ENCODE assay signal across 13 cellular contexts in the genomic region with DNA sequence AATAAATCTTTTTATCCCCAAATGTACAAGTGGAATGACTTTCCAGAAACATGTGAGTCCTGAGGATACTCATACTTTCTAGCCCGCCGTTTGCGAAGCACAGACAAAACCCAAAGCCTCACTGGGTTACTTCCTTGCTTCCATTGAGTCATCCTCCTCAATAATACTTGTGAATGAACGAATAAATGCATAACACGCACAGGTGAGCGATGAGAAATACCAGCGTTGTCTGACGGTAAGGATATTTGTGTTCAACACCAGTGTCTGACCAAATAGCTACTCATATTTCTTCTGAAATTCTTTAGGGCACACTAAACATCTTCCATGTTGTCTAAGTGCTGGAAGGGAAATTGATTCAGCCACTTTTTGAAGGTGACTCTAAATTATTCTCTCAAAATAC. TPM values are rescaled to one million over a fixed set of nuclear protein-coding genes. Genes with fewer than 3 reads are reported as not detected.
DNase-seq lines count a peak whose midpoint lies in the region; ATAC-seq and TF ChIP-seq lines count a peak whose summit lies in the region.
"Had no signal": no experiment of that assay in that cellular context is flagged by ENCODE, and none has a peak within 500 bp of the region (broad histone marks: within the 10 kb centered on the region; RNA-seq: fewer than 3 reads in every experiment).

No MANE protein-coding gene starts in this region.

- H3K4me1 ChIP-seq in foreskin keratinocyte (peaks cover 10% of the 10 kb centered on the region), SJCRH30 (peaks cover 36% of the 10 kb centered on the region)
- H3K4me1 ChIP-seq: upper lobe of left lung had no signal

- H3K4me1 Mint-ChIP-seq in stimulated activated naive CD8-positive, alpha-beta T cell treated with anti-CD3 and anti-CD28 coated beads, Interleukin-15, Interleukin-2, amounts not matched to agents 100 ng/mL and 50 ng/mL, for 24 hours (ENCODE audit: low read depth) = peaks cover 32% of the 10 kb centered on the region
- peaks cover 18% of the 10 kb centered on the region for H3K4me1 Mint-ChIP-seq in activated CD4-positive, alpha-beta memory T cell treated with anti-CD3 and anti-CD28 coated beads for 36 hours (ENCODE audit: low read depth)

- H3K36me3 ChIP-seq in SJCRH30 = no peaks in the 10 kb centered on the region
- H3K36me3 ChIP-seq: cardiac muscle cell, upper lobe of left lung had no signal

- no peak for DNase-seq in stimulated activated naive CD8-positive, alpha-beta T cell treated with anti-CD3 and anti-CD28 coated beads, Interleukin-15, Interleukin-2, amounts not matched to agents 100 U/mL and 50 U/mL, for 24 hours
- no peak for DNase-seq in activated CD4-positive, alpha-beta memory T cell treated with anti-CD3 and anti-CD28 coated beads for 36 hours
- no peak for DNase-seq in foreskin keratinocyte
- DNase-seq in CD1c-positive myeloid dendritic cell (ENCODE audit: extremely low spot score) = no peak
- DNase-seq in activated CD4-positive, CD25-positive, alpha-beta regulatory T cell (lab: John Stamatoyannopoulos, UW) = no peak
- DNase-seq in SJCRH30 = no peak
- DNase-seq: DMS53, foreskin fibroblast, NCI-H1092 had no signal

- peak overlapping the region; percentile 78 for H3K27ac Mint-ChIP-seq in stimulated activated naive CD8-positive, alpha-beta T cell treated with anti-CD3 and anti-CD28 coated beads, Interleukin-15, Interleukin-2, amounts not matched to agents 100 ng/mL and 50 ng/mL, for 24 hours
- peak overlapping the region; percentile 81 for H3K27ac Mint-ChIP-seq in activated CD4-positive, alpha-beta memory T cell treated with anti-CD3 and anti-CD28 coated beads for 36 hours

- no peaks in the 10 kb centered on the region for H3K36me3 Mint-ChIP-seq in stimulated activated naive CD8-positive, alpha-beta T cell treated with anti-CD3 and anti-CD28 coated beads, Interleukin-15, Interleukin-2, amounts not matched to agents 100 ng/mL and 50 ng/mL, for 24 hours (ENCODE audit: low read depth)
- H3K36me3 Mint-ChIP-seq in activated CD4-positive, alpha-beta memory T cell treated with anti-CD3 and anti-CD28 coated beads for 36 hours = no peaks in the 10 kb centered on the region

- H3K9me3 Mint-ChIP-seq in stimulated activated naive CD8-positive, alpha-beta T cell treated with anti-CD3 and anti-CD28 coated beads, Interleukin-15, Interleukin-2, amounts not matched to agents 100 ng/mL and 50 ng/mL, for 24 hours = no peaks in the 10 kb centered on the region
- H3K9me3 Mint-ChIP-seq in activated CD4-positive, alpha-beta memory T cell treated with anti-CD3 and anti-CD28 coated beads for 36 hours = no peaks in the 10 kb centered on the region

- no peak overlapping the region for H3K4me3 ChIP-seq in SJCRH30
- H3K4me3 ChIP-seq: cardiac muscle cell had no signal

- intact Hi-C loops in activated CD4-positive, alpha-beta memory T cell treated with anti-CD3 and anti-CD28 coated beads for 36 hours (cut with micrococcal nuclease) = loop anchor here (1.0 to 10.0 kb wide), 4 partner anchors 10 to 438 kb away; partner anchors contain the start of gene CCNG2

- H3K27me3 Mint-ChIP-seq in stimulated activated naive CD8-positive, alpha-beta T cell treated with anti-CD3 and anti-CD28 coated beads, Interleukin-15, Interleukin-2, amounts not matched to agents 100 ng/mL and 50 ng/mL, for 24 hours = no peaks in the 10 kb centered on the region
- peaks cover 3% of the 10 kb centered on the region for H3K27me3 Mint-ChIP-seq in activated CD4-positive, alpha-beta memory T cell treated with anti-CD3 and anti-CD28 coated beads for 36 hours

- POLR2A ChIA-PET in activated CD4-positive, alpha-beta memory T cell treated with anti-CD3 and anti-CD28 coated beads for 36 hours (lab: Charles Lee) = interaction anchor here (0.9 to 1.9 kb wide), 2 partner anchors 29 to 35 kb away, joined by 3 to 8 read pairs; no protein-coding TSS in a partner anchor

- no peak overlapping the region for H3K27ac ChIP-seq in foreskin keratinocyte
- H3K27ac ChIP-seq in SJCRH30 = no peak overlapping the region
- H3K27ac ChIP-seq: cardiac muscle cell had no signal

- H3K9me3 ChIP-seq in SJCRH30 (replicated peaks) = no peaks in the 10 kb centered on the region
- H3K9me3 ChIP-seq: upper lobe of left lung had no signal

- H3K27me3 ChIP-seq in foreskin keratinocyte (no peaks in the 10 kb centered on the region), SJCRH30 (no peaks in the 10 kb centered on the region)
- H3K27me3 ChIP-seq: upper lobe of left lung had no signal

- no peak for TF ChIP-seq CTCF in foreskin keratinocyte (conservative IDR thresholded peaks at IDR 0.05)

- CTCF ChIA-PET in activated CD4-positive, alpha-beta memory T cell treated with anti-CD3 and anti-CD28 coated beads for 36 hours (lab: Charles Lee) = interaction anchor here (0.6 to 3.1 kb wide), 4 partner anchors 10 to 146 kb away, joined by 3 to 49 read pairs (median 10); no protein-coding TSS in a partner anchor

- ATAC-seq in stimulated activated naive CD8-positive, alpha-beta T cell treated with anti-CD3 and anti-CD28 coated beads, Interleukin-15, Interleukin-2, amounts not matched to agents 100 U/mL and 50 U/mL, for 24 hours = no peak
- ATAC-seq in foreskin keratinocyte (peak; percentile 30), GM18873 (IDR thresholded peaks at IDR 0.05; ENCODE audit: low FRiP score, unreplicated experiment) (no peak)

- H3K4me3 Mint-ChIP-seq in stimulated activated naive CD8-positive, alpha-beta T cell treated with anti-CD3 and anti-CD28 coated beads, Interleukin-15, Interleukin-2, amounts not matched to agents 100 ng/mL and 50 ng/mL, for 24 hours = peak overlapping the region; percentile 83
- H3K4me3 Mint-ChIP-seq in activated CD4-positive, alpha-beta memory T cell treated with anti-CD3 and anti-CD28 coated beads for 36 hours = peak overlapping the region; percentile 82

RNA-seq across cellular contexts. Expression of gene CCNG2, which starts 36.0 kb away (rescaled TPM):
- total RNA-seq in activated CD4-positive, alpha-beta memory T cell treated with anti-CD3 and anti-CD28 coated beads for 36 hours = 10 to 100 TPM; 23.9 to 25.1 TPM
- total RNA-seq in foreskin keratinocyte = 26.9 and 34.0 TPM in 2 replicates
- 8.5 and 13.9 TPM in 2 replicates for polyA plus RNA-seq in foreskin keratinocyte
- total RNA-seq in SJCRH30 (2014; rRNA removed; shearing (Covaris generic)) = 48.0 and 52.6 TPM in 2 replicates
